8 cellular contexts compared by ENCODE assay signal in the genomic region with DNA sequence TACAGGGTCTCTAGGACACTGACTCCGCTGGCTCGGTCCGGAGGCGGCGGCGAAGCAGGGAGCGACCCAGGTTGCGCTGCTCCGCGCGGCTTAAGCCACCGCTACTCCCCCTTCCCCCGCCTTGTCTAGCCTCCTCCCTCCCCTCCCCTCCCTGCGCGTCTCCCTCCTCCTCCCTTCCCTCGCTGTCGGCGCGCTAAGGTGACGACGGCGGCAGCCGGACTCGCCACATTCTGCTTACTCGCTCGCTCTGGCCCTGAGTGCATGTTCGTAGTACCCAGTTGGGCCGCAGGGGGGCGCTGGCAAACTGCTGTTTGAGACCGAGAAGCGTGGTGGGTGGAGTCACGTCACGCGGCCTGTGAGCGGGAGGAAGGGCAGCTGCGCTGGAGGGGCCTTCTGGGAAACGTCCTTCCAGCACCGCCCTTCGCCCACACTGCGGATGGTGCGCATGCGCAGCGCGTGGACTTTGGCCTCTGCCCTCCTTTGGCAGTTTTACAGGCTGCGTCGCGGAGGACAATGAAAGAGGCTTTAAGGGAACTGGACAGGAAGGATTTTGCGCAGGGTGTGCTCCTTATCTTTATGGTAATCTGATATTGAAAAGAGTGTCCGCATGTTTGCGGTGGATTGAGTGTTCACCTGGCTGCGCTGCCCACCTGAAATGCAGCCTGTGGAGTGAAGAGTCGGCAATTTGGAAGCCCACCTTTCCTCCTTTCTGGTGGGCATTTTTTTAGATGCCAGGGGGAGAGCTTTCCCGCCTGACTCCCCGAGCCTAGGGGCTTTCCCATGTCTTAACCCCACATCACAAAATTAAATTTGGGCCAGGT. TPM values are rescaled to one million over a fixed set of nuclear protein-coding genes. Genes with fewer than 3 reads are reported as not detected.
DNase-seq lines count a peak whose midpoint lies in the region; ATAC-seq, FAIRE-seq and TF ChIP-seq lines count a peak whose summit lies in the region.

A gene with protein sequence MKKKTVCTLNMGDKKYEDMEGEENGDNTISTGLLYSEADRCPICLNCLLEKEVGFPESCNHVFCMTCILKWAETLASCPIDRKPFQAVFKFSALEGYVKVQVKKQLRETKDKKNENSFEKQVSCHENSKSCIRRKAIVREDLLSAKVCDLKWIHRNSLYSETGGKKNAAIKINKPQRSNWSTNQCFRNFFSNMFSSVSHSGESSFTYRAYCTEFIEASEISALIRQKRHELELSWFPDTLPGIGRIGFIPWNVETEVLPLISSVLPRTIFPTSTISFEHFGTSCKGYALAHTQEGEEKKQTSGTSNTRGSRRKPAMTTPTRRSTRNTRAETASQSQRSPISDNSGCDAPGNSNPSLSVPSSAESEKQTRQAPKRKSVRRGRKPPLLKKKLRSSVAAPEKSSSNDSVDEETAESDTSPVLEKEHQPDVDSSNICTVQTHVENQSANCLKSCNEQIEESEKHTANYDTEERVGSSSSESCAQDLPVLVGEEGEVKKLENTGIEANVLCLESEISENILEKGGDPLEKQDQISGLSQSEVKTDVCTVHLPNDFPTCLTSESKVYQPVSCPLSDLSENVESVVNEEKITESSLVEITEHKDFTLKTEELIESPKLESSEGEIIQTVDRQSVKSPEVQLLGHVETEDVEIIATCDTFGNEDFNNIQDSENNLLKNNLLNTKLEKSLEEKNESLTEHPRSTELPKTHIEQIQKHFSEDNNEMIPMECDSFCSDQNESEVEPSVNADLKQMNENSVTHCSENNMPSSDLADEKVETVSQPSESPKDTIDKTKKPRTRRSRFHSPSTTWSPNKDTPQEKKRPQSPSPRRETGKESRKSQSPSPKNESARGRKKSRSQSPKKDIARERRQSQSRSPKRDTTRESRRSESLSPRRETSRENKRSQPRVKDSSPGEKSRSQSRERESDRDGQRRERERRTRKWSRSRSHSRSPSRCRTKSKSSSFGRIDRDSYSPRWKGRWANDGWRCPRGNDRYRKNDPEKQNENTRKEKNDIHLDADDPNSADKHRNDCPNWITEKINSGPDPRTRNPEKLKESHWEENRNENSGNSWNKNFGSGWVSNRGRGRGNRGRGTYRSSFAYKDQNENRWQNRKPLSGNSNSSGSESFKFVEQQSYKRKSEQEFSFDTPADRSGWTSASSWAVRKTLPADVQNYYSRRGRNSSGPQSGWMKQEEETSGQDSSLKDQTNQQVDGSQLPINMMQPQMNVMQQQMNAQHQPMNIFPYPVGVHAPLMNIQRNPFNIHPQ (N-terminal part only) (minus strand): TSS at position 107 of the 821 bp plus-strand sequence. CDS start 26,407 bp downstream, outside the sequence.

- WGBS in pancreas, 2 donors = 0 to 1% methylated on average over 44 to 54 of the region's 54 CpGs

- H3K27ac Mint-ChIP-seq in activated naive CD8-positive, alpha-beta T cell treated with anti-CD3 and anti-CD28 coated beads, Interleukin-2, amount 50 U/mL, for 24 hours = peak within 1 kb of the TSS; percentile 100

- H3K4me3 ChIP-seq in GM12875 (ENCODE audit: low read depth, low read length) (peak within 1 kb of the TSS; percentile 97), pancreas (peak within 1 kb of the TSS; percentile 61 to 85 (median 70)), tibial artery (peak within 1 kb of the TSS; percentile 93 to 95)

- H3K36me3 ChIP-seq in pancreas = no peaks in the 10 kb centered on the region
- H3K36me3 ChIP-seq in tibial artery = no peaks in the 10 kb centered on the region

- H3K27ac ChIP-seq in pancreas (peak within 1 kb of the TSS; percentile 98 to 100 (median 98)), tibial artery (peak within 1 kb of the TSS; percentile 99 to 100)

- no peaks in the 10 kb centered on the region for H3K9me3 Mint-ChIP-seq in activated naive CD8-positive, alpha-beta T cell treated with anti-CD3 and anti-CD28 coated beads, Interleukin-2, amount 50 U/mL, for 24 hours

- ATAC-seq in HG02798 (IDR thresholded peaks at IDR 0.05; ENCODE audit: poor library complexity, unreplicated experiment) (peak; percentile 78), Right ventricle myocardium superior (ENCODE audit: poor library complexity) (peak; percentile 93), pancreas (peak; percentile 84 to 91 (median 88))
- ATAC-seq in activated naive CD8-positive, alpha-beta T cell treated with anti-CD3 and anti-CD28 coated beads, Interleukin-2, amount 50 U/mL, for 24 hours = peak; percentile 88

- H3K4me1 ChIP-seq in pancreas (peaks cover 9 to 33% (median 30%) of the 10 kb centered on the region in 3 donors), tibial artery (peaks cover 0 to 35% (median 29%) of the 10 kb centered on the region in 4 donors)

- peaks cover 4% of the 10 kb centered on the region for H3K27me3 Mint-ChIP-seq in activated naive CD8-positive, alpha-beta T cell treated with anti-CD3 and anti-CD28 coated beads, Interleukin-2, amount 50 U/mL, for 24 hours

- peak; percentile 80 for FAIRE-seq in pancreas (lab: Jason Lieb, UNC)

- intact Hi-C loops in Right ventricle myocardium superior (cut with DNase I) (no loop called here), pancreas (cut with DNase I) (no loop called here), tibial artery (cut with DNase I; ENCODE audit: low total_unique reads) (loop anchor here (2.0 kb wide), 1 partner anchor 262 kb away; a partner anchor contains a TSS)

- TF ChIP-seq CTCF in GM12875 (IDR thresholded peaks at IDR 0.05; ENCODE audit: borderline replicate concordance, insufficient read depth, low read depth, low read length) (peak; percentile 96), pancreas (IDR thresholded peaks at IDR 0.05) (peak; percentile 81 to 98 (median 92)), tibial artery (IDR thresholded peaks at IDR 0.05) (peak; percentile 95 to 99)

- peaks cover 51% of the 10 kb centered on the region for H3K4me1 Mint-ChIP-seq in activated naive CD8-positive, alpha-beta T cell treated with anti-CD3 and anti-CD28 coated beads, Interleukin-2, amount 50 U/mL, for 24 hours

- H3K27me3 ChIP-seq in pancreas = no peaks in the 10 kb centered on the region
- H3K27me3 ChIP-seq in tibial artery = no peaks in the 10 kb centered on the region

- peak within 1 kb of the TSS; percentile 97 for H3K4me3 Mint-ChIP-seq in activated naive CD8-positive, alpha-beta T cell treated with anti-CD3 and anti-CD28 coated beads, Interleukin-2, amount 50 U/mL, for 24 hours

- no peaks in the 10 kb centered on the region for H3K9me3 ChIP-seq in pancreas
- H3K9me3 ChIP-seq in tibial artery = no peaks in the 10 kb centered on the region

- peaks cover 26% of the 10 kb centered on the region for H3K36me3 Mint-ChIP-seq in activated naive CD8-positive, alpha-beta T cell treated with anti-CD3 and anti-CD28 coated beads, Interleukin-2, amount 50 U/mL, for 24 hours (ENCODE audit: low read depth)

- DNase-seq in NCI-H1417 treated with DMSO at 0.1 percent for 48 hours (lab: John Stamatoyannopoulos, UW) = peak; percentile 99
- DNase-seq in SW480 (ENCODE audit: low spot score) = peak; percentile 99
- peak; percentile 100 for DNase-seq in activated naive CD8-positive, alpha-beta T cell treated with anti-CD3 and anti-CD28 coated beads, Interleukin-2, amount 50 U/mL, for 24 hours
- peak; percentile 100 for DNase-seq in Right ventricle myocardium superior
- DNase-seq in pancreas = peak; percentile 100
- DNase-seq in tibial artery = peak; percentile 100

RNA-seq across cellular contexts. Expression of the gene that starts here (rescaled TPM):
- total RNA-seq in Right ventricle myocardium superior (75.3 TPM), pancreas (10 to 100 TPM; 40.8 to 74.2 (median 47.1) TPM)
- 10 to 100 TPM; 13.8 to 18.7 TPM for polyA plus RNA-seq in pancreas

Comparison
In these comparisons a context has a peak if more than half of its experiments do, and no peak if none do; other contexts are left out.
1. Peak in every context shown above with its lines: DNase-seq, ATAC-seq, H3K4me3 ChIP-seq and H3K27ac ChIP-seq.